Comparison of ENCODE assay signal across 8 cellular contexts in the genomic region with DNA sequence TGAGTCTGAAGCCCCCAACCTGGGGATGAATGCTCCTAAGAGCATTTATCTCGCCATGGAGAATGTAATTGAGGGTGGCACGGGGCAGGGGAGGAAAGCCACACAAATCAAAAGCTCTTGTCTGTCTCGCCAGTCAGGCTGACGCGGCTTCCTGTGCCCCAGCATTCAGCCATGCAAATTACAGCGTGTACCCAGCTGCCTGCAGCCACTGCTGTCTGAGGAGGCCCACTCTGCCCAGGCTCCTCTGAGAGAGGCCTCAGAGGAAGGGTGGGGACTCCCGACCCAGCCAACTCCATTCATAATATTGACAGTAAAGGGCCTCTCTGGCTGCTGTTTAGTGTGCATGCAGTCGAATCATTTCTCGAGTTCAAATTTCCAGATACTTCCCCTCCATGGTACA. TPM values are rescaled to one million over a fixed set of nuclear protein-coding genes. Genes with fewer than 3 reads are reported as not detected.
DNase-seq lines count a peak whose midpoint lies in the region; ATAC-seq and TF ChIP-seq lines count a peak whose summit lies in the region.

No MANE protein-coding gene starts in this region.

- no peaks in the 10 kb centered on the region for H3F3A ChIP-seq in PC-3 (ENCODE audit: low read length, unreplicated experiment)

- H3K4me2 ChIP-seq in Karpas-422 (ENCODE audit: low read depth, low read length, poor library complexity, severe bottlenecking) = peak overlapping the region; percentile 85
- H3K4me2 ChIP-seq in PC-3 (ENCODE audit: low read length) = no peak overlapping the region

- H3K36me3 ChIP-seq in Karpas-422 (ENCODE audit: insufficient read depth, low read length) (no peaks in the 10 kb centered on the region), ascending aorta (peaks cover 0 to 2% of the 10 kb centered on the region in 2 donors), PC-3 (ENCODE audit: low read depth, low read length) (no peaks in the 10 kb centered on the region)

- H3K27me3 ChIP-seq in Karpas-422 (ENCODE audit: low read length) (no peaks in the 10 kb centered on the region), ascending aorta (no peaks in the 10 kb centered on the region), PC-3 (ENCODE audit: low read length) (no peaks in the 10 kb centered on the region)

- H3K79me2 ChIP-seq in Karpas-422 (ENCODE audit: low read length) (no peaks in the 10 kb centered on the region), PC-3 (ENCODE audit: low read length) (no peaks in the 10 kb centered on the region)

- DNase-seq in DMS53 treated with DMSO at 0.1 percent for 48 hours (lab: John Stamatoyannopoulos, UW; ENCODE audit: unreplicated experiment) = peak; percentile 99
- peak; percentile 93 for DNase-seq in Karpas-422
- DNase-seq in T-helper 2 cell = peak; percentile 32 to 91 (median 57)
- DNase-seq in ascending aorta (ENCODE audit: low spot score in 2 of 2) = peak in 1 of 2 donors; percentile 89
- DNase-seq in kidney glomerular epithelial cell (lab: John Stamatoyannopoulos, UW) = peak; percentile 40
- DNase-seq in stimulated activated CD4-positive, alpha-beta T cell treated with anti-CD3 and anti-CD28 coated beads, TNF-alpha, amount 100 ng/mL, for 48 hours (ENCODE audit: low read depth in 3 of 3) = peak in 2 of 3 donors; percentile 51 to 54
- DNase-seq in PC-3 = no peak

- TF ChIP-seq CTCF in ascending aorta (IDR thresholded peaks at IDR 0.05) (no peak), PC-3 (conservative IDR thresholded peaks at IDR 0.05; ENCODE audit: low read depth, low read length) (no peak)

- CTCF ChIA-PET in PC-3 (lab: Charles Lee) = no interaction called here

- H3K4me3 ChIP-seq in Karpas-422 (ENCODE audit: low read length) = peak overlapping the region; percentile 63
- peak overlapping the region in 1 of 2 donors; percentile 53 for H3K4me3 ChIP-seq in ascending aorta
- H3K4me3 ChIP-seq in PC-3 (ENCODE audit: low read length) = no peak overlapping the region

- H3K9me2 ChIP-seq in Karpas-422 (replicated peaks; ENCODE audit: insufficient read depth, low read length) (no peaks in the 10 kb centered on the region), PC-3 (replicated peaks; ENCODE audit: low read length) (no peaks in the 10 kb centered on the region)

- H3K4me1 ChIP-seq in Karpas-422 (ENCODE audit: low read length) = peaks cover 57% of the 10 kb centered on the region
- H3K4me1 ChIP-seq in ascending aorta = peaks cover 60 to 94% of the 10 kb centered on the region in 2 donors
- 0 out of 2 replicates have a peak, but pooled peaks cover under 1% of the 10 kb centered on the region for H3K4me1 ChIP-seq in PC-3 (ENCODE audit: insufficient read depth, low read length)

- no TSS peak for BruUV-seq in PC-3 (replicated peaks; lab: Mats Ljungman, UMichigan)

- H4K20me1 ChIP-seq in Karpas-422 (ENCODE audit: insufficient read depth, low read depth, low read length) (no peaks in the 10 kb centered on the region), PC-3 (ENCODE audit: low read length) (no peaks in the 10 kb centered on the region)

- H2AFZ ChIP-seq in Karpas-422 (ENCODE audit: low read length) (peak overlapping the region; percentile 40; the same call in 1 of the 2 replicates), PC-3 (ENCODE audit: low read length) (no peak overlapping the region)

- intact Hi-C loops in ascending aorta (cut with DNase I) = no loop called here
- intact Hi-C loops in PC-3 (cut with micrococcal nuclease) = no loop called here

- POLR2A ChIA-PET in PC-3 (lab: Charles Lee; ENCODE audit: unreplicated experiment) = no interaction called here

- H3K27ac ChIP-seq in Karpas-422 (ENCODE audit: low read length) (peak overlapping the region; percentile 80), ascending aorta (peak overlapping the region; percentile 97 to 99), PC-3 (ENCODE audit: low read length) (no peak overlapping the region)

- H3K9me3 ChIP-seq in Karpas-422 (ENCODE audit: low read length) (no peaks in the 10 kb centered on the region), ascending aorta (no peaks in the 10 kb centered on the region), PC-3 (ENCODE audit: low read length) (no peaks in the 10 kb centered on the region)

- H3K9ac ChIP-seq in Karpas-422 (ENCODE audit: low read length) (peak overlapping the region; percentile 72), PC-3 (ENCODE audit: low read length) (no peak overlapping the region)

- ATAC-seq in GM21528 (IDR thresholded peaks at IDR 0.05; ENCODE audit: low FRiP score, unreplicated experiment) (peak; percentile 84), PC-3 (no peak)

RNA-seq across cellular contexts. Expression of a gene that starts 22.0 kb away (rescaled TPM):
- 1.3 and 2.1 TPM in 2 replicates for total RNA-seq in Karpas-422 (2014; rRNA removed; shearing (Covaris generic); ENCODE audit: low replicate concordance)
- total RNA-seq in ascending aorta (76.5 TPM), PC-3 (2014; rRNA removed) (7.9 and 9.4 TPM in 2 replicates)
